In genomic region chr1:29282924-29283803, GRCh38 we compare ENCODE assay signal across 9 cellular contexts. TPM values are rescaled to one million over a fixed set of nuclear protein-coding genes. Genes with fewer than 3 reads are reported as not detected.
DNase-seq lines count a peak whose midpoint lies in the region; ATAC-seq, FAIRE-seq and TF ChIP-seq lines count a peak whose summit lies in the region.
"Had no signal": no experiment of that assay in that cellular context is flagged by ENCODE, and none has a peak within 500 bp of the region (broad histone marks: within the 10 kb centered on the region; RNA-seq: fewer than 3 reads in every experiment).

No MANE protein-coding gene starts in this region.

- H3K27me3 Mint-ChIP-seq in neural crest cell (ENCODE audit: low read depth), result no peaks in the 10 kb centered on the region

- no peaks in the 10 kb centered on the region for H3K9me3 ChIP-seq in esophagus muscularis mucosa
- no peaks in the 10 kb centered on the region for H3K9me3 ChIP-seq in kidney (ENCODE audit: control insufficient read depth in 1 of 2, low read length in 2 of 2)

- H3K4me1 ChIP-seq in esophagus muscularis mucosa (peaks cover 0 to 14% (median 5%) of the 10 kb centered on the region in 4 donors), kidney (ENCODE audit: control insufficient read depth in 1 of 2, insufficient read depth in 1 of 2, low read depth in 1 of 2, low read length in 2 of 2) (no peaks in the 10 kb centered on the region)

- FAIRE-seq in kidney (lab: Jason Lieb, UNC), result no peak
- FAIRE-seq in GM12891 (lab: Jason Lieb, UNC), result no peak

- H3K27ac ChIP-seq in RWPE1 (no peak overlapping the region), esophagus muscularis mucosa (replicated peaks in 1 of 4) (no peak overlapping the region), kidney (ENCODE audit: low read depth in 2 of 2, low read length in 2 of 2) (no peak overlapping the region)

- no peaks in the 10 kb centered on the region for H3K9me3 Mint-ChIP-seq in neural crest cell
- H3K9me3 Mint-ChIP-seq: stimulated activated naive CD8-positive, alpha-beta T cell treated with anti-CD3 and anti-CD28 coated beads, Interleukin-15, Interleukin-2, amounts not matched to agents 100 ng/mL and 50 ng/mL, for 24 hours had no signal

- H3K4me3 ChIP-seq in esophagus muscularis mucosa, result peak overlapping the region in 3 of 4 donors; percentile 2 to 4 (median 4)
- no peak overlapping the region for H3K4me3 ChIP-seq in kidney (ENCODE audit: low read length in 2 of 2)

- no peaks in the 10 kb centered on the region for H3K36me3 Mint-ChIP-seq in neural crest cell (ENCODE audit: low read depth)

- CTCF ChIA-PET in RWPE1 (lab: Yijun Ruan, JAX), result no interaction called here

- H3K27me3 ChIP-seq in esophagus muscularis mucosa, result no peaks in the 10 kb centered on the region

- no peak for TF ChIP-seq CTCF in RWPE1 (conservative IDR thresholded peaks at IDR 0.05; ENCODE audit: low read depth)
- TF ChIP-seq CTCF in esophagus muscularis mucosa (IDR thresholded peaks at IDR 0.05), result no peak
- no peak for TF ChIP-seq CTCF in neural crest cell (conservative IDR thresholded peaks at IDR 0.05)
- no peak for TF ChIP-seq CTCF in kidney (IDR thresholded peaks at IDR 0.05; ENCODE audit: borderline replicate concordance, extremely low read depth, insufficient read depth)

- H3K27ac Mint-ChIP-seq in neural crest cell (ENCODE audit: unreplicated experiment), result peak overlapping the region; percentile 97
- H3K27ac Mint-ChIP-seq: stimulated activated naive CD8-positive, alpha-beta T cell treated with anti-CD3 and anti-CD28 coated beads, Interleukin-15, Interleukin-2, amounts not matched to agents 100 ng/mL and 50 ng/mL, for 24 hours had no signal

- H3K9ac ChIP-seq in kidney (ENCODE audit: low read length in 2 of 2), result no peak overlapping the region

- TF ChIP-seq POLR2A in esophagus muscularis mucosa (IDR thresholded peaks at IDR 0.05; ENCODE audit: low read depth) (no peak), GM12891 (IDR thresholded peaks at IDR 0.05; ENCODE audit: low read depth, low read length) (no peak)

- H3K36me3 ChIP-seq in esophagus muscularis mucosa (peaks cover 0 to 18% (median 17%) of the 10 kb centered on the region in 4 donors), kidney (ENCODE audit: control insufficient read depth in 1 of 2, insufficient read depth in 2 of 2, low read length in 2 of 2) (no peaks in the 10 kb centered on the region)

- peaks cover 9% of the 10 kb centered on the region for H3K4me1 Mint-ChIP-seq in neural crest cell

- peak overlapping the region; percentile 39 for H3K4me3 Mint-ChIP-seq in neural crest cell
- H3K4me3 Mint-ChIP-seq: stimulated activated naive CD8-positive, alpha-beta T cell treated with anti-CD3 and anti-CD28 coated beads, Interleukin-15, Interleukin-2, amounts not matched to agents 100 ng/mL and 50 ng/mL, for 24 hours had no signal

- POLR2A ChIA-PET in RWPE1 (lab: Yijun Ruan, JAX; ENCODE audit: low non-redundant PET), result no interaction called here

- ATAC-seq in GM19023 (IDR thresholded peaks at IDR 0.05; ENCODE audit: unreplicated experiment), result peak; percentile 47

- intact Hi-C loops in esophagus muscularis mucosa (cut with DNase I), result no loop called here
- intact Hi-C loops in kidney (cut with DNase I), result no loop called here

- WGBS in esophagus muscularis mucosa, result 37% methylated on average over 14 of the region's 16 CpGs

- DNase-seq in AG08395 (ENCODE audit: low spot score), result peak; percentile 53
- DNase-seq in RWPE1 (ENCODE audit: low spot score), result peak; percentile 42
- DNase-seq in esophagus muscularis mucosa (ENCODE audit: extremely low spot score), result no peak
- peak; percentile 31 for DNase-seq in neural crest cell (ENCODE audit: low read depth, low spot score)
- DNase-seq in GDM1 (lab: John Stamatoyannopoulos, UW), result no peak
- DNase-seq in kidney, result no peak
- DNase-seq in GM12891 (ENCODE audit: insufficient read length, low spot score), result no peak

- TF ChIP-seq EP300 in esophagus muscularis mucosa (IDR thresholded peaks at IDR 0.05), result no peak

TF ChIP-seq in GM12891, 5 proteins besides CTCF, POLR2A, EP300 and RAD21:
- TF ChIP-seq POLR2AphosphoS5 (IDR thresholded peaks at IDR 0.05; ENCODE audit: low read depth, low read length) (no peak), TAF1 (IDR thresholded peaks at IDR 0.05; ENCODE audit: low read depth, low read length) (no peak), POU2F2 (IDR thresholded peaks at IDR 0.05; ENCODE audit: low read depth, low read length) (no peak), PAX5 (IDR thresholded peaks at IDR 0.05; ENCODE audit: insufficient read depth, low read length, severe bottlenecking) (no peak), SPI1 (IDR thresholded peaks at IDR 0.05; ENCODE audit: low read depth, low read length) (no peak)

RNA-seq across cellular contexts. Expression of gene PTPRU, which starts 46.8 kb away (rescaled TPM):
- 10 to 100 TPM; 19.5 to 32.7 (median 27.5) TPM for total RNA-seq in esophagus muscularis mucosa
- 4.8 and 5.1 TPM in 2 replicates for total RNA-seq in neural crest cell
- 53.6 TPM for total RNA-seq in kidney
- 3.7 TPM for polyA plus RNA-seq in kidney (ENCODE audit: insufficient read depth, low read depth, low replicate concordance)
- polyA plus RNA-seq in GM12891 (2012; ENCODE audit: low read depth, missing spikeins), result 0.06 TPM

RNA-seq across cellular contexts. Expression of gene MECR, which starts 52.4 kb away (rescaled TPM):
- total RNA-seq in esophagus muscularis mucosa, result 10 to 100 TPM; 15.4 to 20.2 (median 18.6) TPM
- 24.6 and 28.4 TPM in 2 replicates for total RNA-seq in neural crest cell
- 27.7 TPM for total RNA-seq in kidney
- polyA plus RNA-seq in kidney (ENCODE audit: insufficient read depth, low read depth, low replicate concordance), result 42.6 TPM
- polyA plus RNA-seq in GM12891 (2012; ENCODE audit: low read depth, missing spikeins), result 25.3 TPM

Comparison
In these comparisons a context has a peak if more than half of its experiments do, and no peak if none do; other contexts are left out.
1. DNase-seq: peak in AG08395 (single experiment), RWPE1 (single experiment) and neural crest cell (single experiment); none in esophagus muscularis mucosa (single experiment), GDM1 (single experiment), kidney (single experiment) and GM12891 (single experiment).
2. H3K4me3 ChIP-seq: peak in esophagus muscularis mucosa (3 of 4); none in kidney (0 of 2).